Comparison of ENCODE assay signal across 13 cellular contexts in genomic region chr3:56854856-56855620, GRCh38.
"Had no signal": no experiment of that assay in that cellular context is flagged by ENCODE, and none has a peak within 500 bp of the region (broad histone marks: within the 10 kb centered on the region; RNA-seq: fewer than 3 reads in every experiment).

No MANE protein-coding gene starts in this region.

- H3K9ac ChIP-seq: parathyroid adenoma had no signal

- DNase-seq: naive B cell, upper lobe of right lung had no signal

- H3K4me2 ChIP-seq: hepatocyte had no signal

- H3K79me2 ChIP-seq: hepatocyte had no signal

- H3K36me3 Mint-ChIP-seq: naive B cell; stimulated activated memory B cell treated with anti-CD40 and anti-IgM and Interleukin-4, amounts not matched to agents 10 μg/mL and 1 μg/mL and 100 μg/mL, for 72 hours had no signal

- H3K9me3 ChIP-seq: neutrophil, suprapubic skin, upper lobe of right lung had no signal

- FAIRE-seq: colon, endometrium had no signal

- H2AFZ ChIP-seq: hepatocyte, parathyroid adenoma had no signal

- H3K27me3 ChIP-seq: hepatocyte, neutrophil, suprapubic skin, upper lobe of right lung had no signal

- H3K4me1 ChIP-seq: upper lobe of right lung had no signal

- ATAC-seq: esophagus mucosa; stimulated activated memory B cell treated with anti-CD40 and anti-IgM and Interleukin-4, amounts not matched to agents 10 μg/mL and 1 μg/mL and 100 μg/mL, for 72 hours had no signal

- H3K4me3 ChIP-seq: hepatocyte, suprapubic skin, upper lobe of right lung had no signal

- H3K36me3 ChIP-seq: neutrophil, suprapubic skin, upper lobe of right lung had no signal

- H3K4me3 Mint-ChIP-seq: activated CD4-positive, alpha-beta T cell treated with anti-CD3 and anti-CD28 coated beads for 36 hours; activated CD8-positive, alpha-beta T cell treated with anti-CD3 and anti-CD28 coated beads for 36 hours; naive B cell; stimulated activated memory B cell treated with anti-CD40 and anti-IgM and Interleukin-4, amounts not matched to agents 10 μg/mL and 1 μg/mL and 100 μg/mL, for 72 hours; T-helper 1 cell treated with Interleukin-12 subunit alpha and Interleukin-12 subunit beta and Interleukin-4 antibody, amounts not matched to agents 30 μg/mL and 1 μg/mL, for 36 hours had no signal

- H3K9me3 Mint-ChIP-seq: naive B cell; stimulated activated memory B cell treated with anti-CD40 and anti-IgM and Interleukin-4, amounts not matched to agents 10 μg/mL and 1 μg/mL and 100 μg/mL, for 72 hours; T-helper 1 cell treated with Interleukin-12 subunit alpha and Interleukin-12 subunit beta and Interleukin-4 antibody, amounts not matched to agents 30 μg/mL and 1 μg/mL, for 36 hours had no signal

- H3K27ac ChIP-seq: neutrophil, parathyroid adenoma, suprapubic skin, upper lobe of right lung had no signal

- H3K27ac Mint-ChIP-seq: activated CD4-positive, alpha-beta T cell treated with anti-CD3 and anti-CD28 coated beads for 36 hours; stimulated activated memory B cell treated with anti-CD40 and anti-IgM and Interleukin-4, amounts not matched to agents 10 μg/mL and 1 μg/mL and 100 μg/mL, for 72 hours; T-helper 1 cell treated with Interleukin-12 subunit alpha and Interleukin-12 subunit beta and Interleukin-4 antibody, amounts not matched to agents 30 μg/mL and 1 μg/mL, for 36 hours had no signal

- H3K27me3 Mint-ChIP-seq: activated CD4-positive, alpha-beta T cell treated with anti-CD3 and anti-CD28 coated beads for 36 hours; activated CD8-positive, alpha-beta T cell treated with anti-CD3 and anti-CD28 coated beads for 36 hours; stimulated activated memory B cell treated with anti-CD40 and anti-IgM and Interleukin-4, amounts not matched to agents 10 μg/mL and 1 μg/mL and 100 μg/mL, for 72 hours had no signal
